In genomic region chr1:154961497-154962237, GRCh38 we compare ENCODE assay signal across 1 cellular context.
TF ChIP-seq lines count a peak whose summit lies in the region.

Gene PYGO2 (minus strand): TSS chr1:154961782. CDS start chr1:154961576, 206 bp downstream.

TF ChIP-seq in HepG2, 621 proteins besides CTCF, POLR2A, EP300 and RAD21 (continued from another document and continues in another):
- TF ChIP-seq TFAP4 (IDR thresholded peaks at IDR 0.05; ENCODE audit: borderline replicate concordance, low read depth) (0 out of 2 replicates have a peak, but pooled peaks have one; percentile 31), ZBTB20 (CRISPR knock-in tag; IDR thresholded peaks at IDR 0.05; ENCODE audit: borderline replicate concordance, low read depth) (peak; percentile 69), SKI (IDR thresholded peaks at IDR 0.05; ENCODE audit: partially characterized antibody) (peak; percentile 74), ARNT (IDR thresholded peaks at IDR 0.05) (no peak), MAX (IDR thresholded peaks at IDR 0.05) (no peak; the same call in none of the 2 replicates), ZNF552 (CRISPR knock-in tag; IDR thresholded peaks at IDR 0.05; ENCODE audit: borderline replicate concordance) (0 out of 2 replicates have a peak, but pooled peaks have one; percentile 76), LCORL (IDR thresholded peaks at IDR 0.05) (no peak), LCORL (CRISPR knock-in tag; IDR thresholded peaks at IDR 0.05) (peak; percentile 78; the same call in 1 of the 2 replicates), CENPT (CRISPR knock-in tag; IDR thresholded peaks at IDR 0.05; ENCODE audit: low read depth) (0 out of 2 replicates have a peak, but pooled peaks have one; percentile 61), ISL2 (CRISPR knock-in tag; IDR thresholded peaks at IDR 0.05) (peak; percentile 72), ZKSCAN1 (IDR thresholded peaks at IDR 0.05; ENCODE audit: low read length) (no peak), BATF2 (CRISPR knock-in tag; IDR thresholded peaks at IDR 0.05) (0 out of 2 replicates have a peak, but pooled peaks have one; percentile 36), SRSF1 (optimal IDR thresholded peaks at IDR 0.05; ENCODE audit: low read depth, low read length) (peak; percentile 68), ZFP36L2 (CRISPR knock-in tag; IDR thresholded peaks at IDR 0.05) (0 out of 2 replicates have a peak, but pooled peaks have one; percentile 20), ZNF30 (CRISPR knock-in tag; IDR thresholded peaks at IDR 0.05) (0 out of 2 replicates have a peak, but pooled peaks have one; percentile 57), REPIN1 (CRISPR knock-in tag; IDR thresholded peaks at IDR 0.05; ENCODE audit: borderline replicate concordance, low read depth) (peak; percentile 83; the same call in 1 of the 2 replicates), SP140L (CRISPR knock-in tag; IDR thresholded peaks at IDR 0.05; ENCODE audit: borderline replicate concordance) (0 out of 2 replicates have a peak, but pooled peaks have one; percentile 34), ZNF260 (CRISPR knock-in tag; IDR thresholded peaks at IDR 0.05; ENCODE audit: borderline replicate concordance, low read depth) (no peak), RFXAP (CRISPR knock-in tag; IDR thresholded peaks at IDR 0.05; ENCODE audit: borderline replicate concordance) (no peak), NFRKB (IDR thresholded peaks at IDR 0.05) (no peak), UBTF (CRISPR knock-in tag; IDR thresholded peaks at IDR 0.05) (peak; percentile 84), DBP (CRISPR knock-in tag; IDR thresholded peaks at IDR 0.05; ENCODE audit: not compliant biosample characterization) (peak; percentile 52), ZBED4 (CRISPR knock-in tag; IDR thresholded peaks at IDR 0.05; ENCODE audit: borderline replicate concordance) (0 out of 2 replicates have a peak, but pooled peaks have one; percentile 28), CSRNP2 (CRISPR knock-in tag; conservative IDR thresholded peaks at IDR 0.05; ENCODE audit: low read depth) (0 out of 2 replicates have a peak, but pooled peaks have one; percentile 23), ZNF414 (CRISPR knock-in tag; IDR thresholded peaks at IDR 0.05) (peak; percentile 91; the same call in 1 of the 2 replicates), ZNF567 (CRISPR knock-in tag; IDR thresholded peaks at IDR 0.05; ENCODE audit: borderline replicate concordance) (peak; percentile 58; the same call in 1 of the 2 replicates), ZNF619 (CRISPR knock-in tag; IDR thresholded peaks at IDR 0.05) (peak; percentile 9), NPAS2 (CRISPR knock-in tag; IDR thresholded peaks at IDR 0.05; ENCODE audit: borderline replicate concordance) (0 out of 2 replicates have a peak, but pooled peaks have one; percentile 51), MXI1 (IDR thresholded peaks at IDR 0.05; ENCODE audit: borderline replicate concordance, low read depth, low read length) (0 out of 3 replicates have a peak, but pooled peaks have one; percentile 61), ZBTB25 (CRISPR knock-in tag; IDR thresholded peaks at IDR 0.05) (peak; percentile 80), ZNF557 (CRISPR knock-in tag; IDR thresholded peaks at IDR 0.05) (peak; percentile 89; the same call in 1 of the 2 replicates), GABPB1 (CRISPR knock-in tag; IDR thresholded peaks at IDR 0.05) (peak; percentile 96), ZNF562 (CRISPR knock-in tag; IDR thresholded peaks at IDR 0.05; ENCODE audit: borderline replicate concordance) (no peak), ZNF710 (CRISPR knock-in tag; IDR thresholded peaks at IDR 0.05; ENCODE audit: borderline replicate concordance) (0 out of 2 replicates have a peak, but pooled peaks have one; percentile 58), ZNF230 (CRISPR knock-in tag; IDR thresholded peaks at IDR 0.05) (no peak; the same call in 1 of the 2 replicates), NFAT5 (CRISPR knock-in tag; IDR thresholded peaks at IDR 0.05) (peak; percentile 75; the same call in 1 of the 2 replicates), ZNF205 (CRISPR knock-in tag; IDR thresholded peaks at IDR 0.05) (0 out of 2 replicates have a peak, but pooled peaks have one; percentile 56)
